In genomic region chr13:49046534-49046933, GRCh38 we compare ENCODE assay signal across 21 cellular contexts.
"Had no signal": no experiment of that assay in that cellular context is flagged by ENCODE, and none has a peak within 500 bp of the region (broad histone marks: within the 10 kb centered on the region; RNA-seq: fewer than 3 reads in every experiment).

No MANE protein-coding gene starts in this region.

- H3K27me3 ChIP-seq: adrenal gland, breast epithelium, colonic mucosa, esophagus squamous epithelium, foreskin keratinocyte, left lung, sigmoid colon, testis, vagina had no signal

- DNase-seq: activated CD4-positive, alpha-beta T cell treated with anti-CD3 and anti-CD28 coated beads, Interleukin-2, amount 10 ng/mL, durations not matched to agents 7 days and 5 days; activated CD4-positive, CD25-positive, alpha-beta regulatory T cell treated with anti-CD3 and anti-CD28 coated beads, Interleukin-2, amount 50 U/mL, for 72 hours; activated CD8-positive, alpha-beta T cell treated with anti-CD3 and anti-CD28 coated beads, Interleukin-2, amount 10 ng/mL, durations not matched to agents 7 days and 5 days; activated T-cell treated with anti-CD3 and anti-CD28 coated beads, Interleukin-2, amount 50 U/mL, for 1 hour; adrenal gland; colonic mucosa; esophagus squamous epithelium; foreskin keratinocyte; kidney glomerular epithelial cell; left lung; naive thymus-derived CD8-positive, alpha-beta T cell; retina; sigmoid colon; stimulated activated CD4-positive, alpha-beta T cell treated with anti-CD3 and anti-CD28 coated beads, Interleukin-2, amount 100 ng/mL, for 48 hours; stimulated activated naive CD4-positive, alpha-beta T cell; testis; WERI-Rb-1 had no signal

- H3K36me3 ChIP-seq: adrenal gland, breast epithelium, colonic mucosa, esophagus squamous epithelium, left lung, vagina, WERI-Rb-1 had no signal

- H3K4me3 ChIP-seq: adrenal gland, breast epithelium, colonic mucosa, esophagus squamous epithelium, left lung, sigmoid colon, testis, vagina had no signal

- H3K9me3 ChIP-seq: adrenal gland, breast epithelium, colonic mucosa, esophagus squamous epithelium, left lung, testis, vagina had no signal

- ATAC-seq: activated CD8-positive, alpha-beta T cell treated with anti-CD3 and anti-CD28 coated beads, Interleukin-2, amount 10 ng/mL, durations not matched to agents 7 days and 5 days; activated naive CD4-positive, alpha-beta T cell treated with anti-CD3 and anti-CD28 coated beads, Interleukin-2, amount 50 U/mL, for 72 hours; foreskin keratinocyte; left lung; naive thymus-derived CD8-positive, alpha-beta T cell had no signal

- FAIRE-seq: TTC549 had no signal

- H3K4me1 ChIP-seq: adrenal gland, breast epithelium, colonic mucosa, esophagus squamous epithelium, left lung, testis, vagina had no signal

- H3K27ac ChIP-seq: adrenal gland, breast epithelium, colonic mucosa, esophagus squamous epithelium, foreskin keratinocyte, left lung, sigmoid colon, testis, vagina, WERI-Rb-1 had no signal
